ENCODE assay signal across 25 cellular contexts in the genomic region with DNA sequence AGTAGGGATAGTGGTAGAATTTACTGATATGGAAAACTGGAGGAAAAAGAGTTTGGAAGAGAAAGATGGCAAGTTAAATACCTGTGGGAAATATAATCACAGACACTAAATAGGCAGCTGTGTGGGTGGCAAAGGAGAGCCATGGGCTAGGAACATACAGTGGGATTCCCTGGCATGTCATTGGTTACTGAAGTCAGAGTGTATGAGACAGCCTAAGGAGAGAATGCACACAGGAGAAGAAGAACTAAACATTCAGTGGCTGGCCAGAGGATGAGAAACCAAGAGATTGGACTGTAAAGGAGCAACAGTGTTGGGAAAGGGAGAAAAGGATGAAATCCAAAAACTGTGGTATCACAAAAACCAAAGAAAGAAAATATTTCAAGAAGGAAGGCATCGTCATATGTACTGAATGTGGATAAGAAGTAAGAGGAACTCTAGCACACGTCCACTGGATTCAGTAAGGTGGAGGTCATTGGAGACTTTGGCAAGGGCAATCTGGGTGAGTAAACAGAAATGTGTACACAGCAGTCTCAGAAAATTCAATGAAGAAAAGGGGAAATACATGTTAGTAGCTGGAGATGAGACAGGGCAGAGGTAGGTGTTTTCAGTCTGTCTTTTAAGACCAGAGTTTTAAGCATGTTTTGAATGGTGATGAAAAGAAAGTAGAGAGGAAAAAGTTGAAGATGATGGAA.
DNase-seq lines count a peak whose midpoint lies in the region; ATAC-seq and TF ChIP-seq lines count a peak whose summit lies in the region.
"Had no signal": no experiment of that assay in that cellular context is flagged by ENCODE, and none has a peak within 500 bp of the region (broad histone marks: within the 10 kb centered on the region; RNA-seq: fewer than 3 reads in every experiment).

No MANE protein-coding gene starts in this region.

- H3K4me1 Mint-ChIP-seq in activated CD4-positive, alpha-beta T cell treated with anti-CD3 and anti-CD28 coated beads, Interleukin-2, amount 10 ng/mL, durations not matched to agents 24 days and 14 days: no peaks in the 10 kb centered on the region
- H3K4me1 Mint-ChIP-seq: stimulated activated naive B cell treated with anti-CD40 and anti-IgM and Interleukin-4, amounts not matched to agents 10 μg/mL and 1 μg/mL and 100 μg/mL, for 72 hours had no signal

- intact Hi-C loops in Right ventricle myocardium superior (cut with DNase I): no loop called here
- intact Hi-C loops in Panc1 (cut with micrococcal nuclease; ENCODE audit: unreplicated experiment): no loop called here
- intact Hi-C loops in left lung (cut with DNase I): no loop called here
- intact Hi-C loops in upper lobe of right lung (cut with DNase I): no loop called here
- intact Hi-C loops in activated CD4-positive, alpha-beta T cell treated with anti-CD3 and anti-CD28 coated beads, Interleukin-2, amount 10 ng/mL, durations not matched to agents 24 days and 14 days (cut with micrococcal nuclease): no loop called here

- no peak overlapping the region for H3K27ac ChIP-seq in right atrium auricular region
- peak overlapping the region; percentile 45 for H3K27ac ChIP-seq in Panc1 (ENCODE audit: low read length)
- H3K27ac ChIP-seq in left lung: no peak overlapping the region
- H3K27ac ChIP-seq in upper lobe of right lung: no peak overlapping the region
- H3K27ac ChIP-seq: cardiac muscle cell, suprapubic skin, uterus had no signal

- no peaks in the 10 kb centered on the region for H3K36me3 Mint-ChIP-seq in activated CD4-positive, alpha-beta T cell treated with anti-CD3 and anti-CD28 coated beads, Interleukin-2, amount 10 ng/mL, durations not matched to agents 24 days and 14 days (ENCODE audit: low read depth)
- H3K36me3 Mint-ChIP-seq: IgD-negative memory B cell; memory B cell; stimulated activated naive B cell treated with anti-CD40 and anti-IgM and Interleukin-4, amounts not matched to agents 10 μg/mL and 1 μg/mL and 100 μg/mL, for 72 hours had no signal

- no peak overlapping the region for H3K27ac Mint-ChIP-seq in activated CD4-positive, alpha-beta T cell treated with anti-CD3 and anti-CD28 coated beads, Interleukin-2, amount 10 ng/mL, durations not matched to agents 24 days and 14 days
- H3K27ac Mint-ChIP-seq: memory B cell; stimulated activated naive B cell treated with anti-CD40 and anti-IgM and Interleukin-4, amounts not matched to agents 10 μg/mL and 1 μg/mL and 100 μg/mL, for 72 hours had no signal

- H3K27me3 Mint-ChIP-seq in activated CD4-positive, alpha-beta T cell treated with anti-CD3 and anti-CD28 coated beads, Interleukin-2, amount 10 ng/mL, durations not matched to agents 24 days and 14 days: peaks cover 9% of the 10 kb centered on the region
- H3K27me3 Mint-ChIP-seq: IgD-negative memory B cell had no signal

- H3K4me3 Mint-ChIP-seq in activated CD4-positive, alpha-beta T cell treated with anti-CD3 and anti-CD28 coated beads, Interleukin-2, amount 10 ng/mL, durations not matched to agents 24 days and 14 days: no peak overlapping the region
- H3K4me3 Mint-ChIP-seq: IgD-negative memory B cell; memory B cell; stimulated activated naive B cell treated with anti-CD40 and anti-IgM and Interleukin-4, amounts not matched to agents 10 μg/mL and 1 μg/mL and 100 μg/mL, for 72 hours had no signal

- no peaks in the 10 kb centered on the region for H3K36me3 ChIP-seq in right atrium auricular region
- H3K36me3 ChIP-seq in Panc1 (ENCODE audit: control insufficient read depth, insufficient read depth, low read length): no peaks in the 10 kb centered on the region
- H3K36me3 ChIP-seq in left lung: no peaks in the 10 kb centered on the region
- no peaks in the 10 kb centered on the region for H3K36me3 ChIP-seq in upper lobe of right lung
- H3K36me3 ChIP-seq: cardiac muscle cell, suprapubic skin, uterus had no signal

- no peak for TF ChIP-seq CTCF in right atrium auricular region (IDR thresholded peaks at IDR 0.05)
- TF ChIP-seq CTCF in Panc1 (IDR thresholded peaks at IDR 0.05): no peak
- no peak for TF ChIP-seq CTCF in left lung (IDR thresholded peaks at IDR 0.05)
- TF ChIP-seq CTCF in upper lobe of right lung (IDR thresholded peaks at IDR 0.05): no peak

- BruUV-seq in Panc1 (replicated peaks; lab: Mats Ljungman, UMichigan): no TSS peak

- in situ Hi-C loops in Panc1 (cut with HindIII; ENCODE audit: low pct_unique_long_range_greater_than_20kb, low sequenced_read_pairs): no loop called here

- H3K9me3 ChIP-seq in right atrium auricular region (no peaks in the 10 kb centered on the region), Panc1 (ENCODE audit: control insufficient read depth, insufficient read depth, low read depth, low read length) (peaks cover 7% of the 10 kb centered on the region; the same call in 1 of the 2 replicates), left lung (peaks cover 0 to 6% of the 10 kb centered on the region in 2 donors), upper lobe of right lung (no peaks in the 10 kb centered on the region)
- H3K9me3 ChIP-seq: suprapubic skin, uterus had no signal

- H3K4me1 ChIP-seq in right atrium auricular region (no peaks in the 10 kb centered on the region), Panc1 (ENCODE audit: control insufficient read depth, insufficient read depth, low read length) (peaks cover 8% of the 10 kb centered on the region; the same call in 1 of the 2 replicates), left lung (no peaks in the 10 kb centered on the region), upper lobe of right lung (no peaks in the 10 kb centered on the region)
- H3K4me1 ChIP-seq: suprapubic skin, uterus had no signal

- no peaks in the 10 kb centered on the region for H3K9me3 Mint-ChIP-seq in activated CD4-positive, alpha-beta T cell treated with anti-CD3 and anti-CD28 coated beads, Interleukin-2, amount 10 ng/mL, durations not matched to agents 24 days and 14 days
- H3K9me3 Mint-ChIP-seq: memory B cell; stimulated activated naive B cell treated with anti-CD40 and anti-IgM and Interleukin-4, amounts not matched to agents 10 μg/mL and 1 μg/mL and 100 μg/mL, for 72 hours had no signal

- no peaks in the 10 kb centered on the region for H3K27me3 ChIP-seq in right atrium auricular region
- H3K27me3 ChIP-seq in Panc1 (ENCODE audit: control insufficient read depth, insufficient read depth, low read length): no peaks in the 10 kb centered on the region
- H3K27me3 ChIP-seq in left lung: no peaks in the 10 kb centered on the region
- H3K27me3 ChIP-seq in upper lobe of right lung: no peaks in the 10 kb centered on the region
- H3K27me3 ChIP-seq: cardiac muscle cell, suprapubic skin, uterus had no signal

- peak; percentile 43 for ATAC-seq in Right ventricle myocardium superior (ENCODE audit: poor library complexity)
- ATAC-seq in Panc1: peak; percentile 51; the same call in 1 of the 2 replicates
- peak; percentile 85 for ATAC-seq in left lung
- ATAC-seq in upper lobe of right lung: peak; percentile 75
- no peak for ATAC-seq in GM18861 (IDR thresholded peaks at IDR 0.05; ENCODE audit: unreplicated experiment)
- ATAC-seq: GM12878; HCT116; stimulated activated naive B cell treated with anti-CD40 and anti-IgM and Interleukin-4, amounts not matched to agents 10 μg/mL and 1 μg/mL and 100 μg/mL, for 72 hours had no signal

- POLR2A ChIA-PET in Panc1 (lab: Charles Lee): no interaction called here

- CTCF ChIA-PET in Panc1 (lab: Charles Lee): no interaction called here

- no peak overlapping the region for H3K4me3 ChIP-seq in right atrium auricular region
- H3K4me3 ChIP-seq in Panc1 (ENCODE audit: low read depth in 2 of 2, low read length in 2 of 2): no peak overlapping the region
- no peak overlapping the region for H3K4me3 ChIP-seq in left lung
- no peak overlapping the region for H3K4me3 ChIP-seq in upper lobe of right lung
- H3K4me3 ChIP-seq: cardiac muscle cell, GM12878, suprapubic skin, uterus had no signal

- no peak for DNase-seq in Right ventricle myocardium superior
- no peak for DNase-seq in right atrium auricular region (ENCODE audit: low spot score)
- no peak for DNase-seq in Panc1 (ENCODE audit: low read depth, low spot score)
- no peak for DNase-seq in left lung
- DNase-seq in upper lobe of right lung: no peak
- no peak for DNase-seq in amniotic stem cell (lab: John Stamatoyannopoulos, UW)
- DNase-seq in activated CD4-positive, alpha-beta T cell treated with anti-CD3 and anti-CD28 coated beads, Interleukin-2, amount 10 ng/mL, durations not matched to agents 24 days and 14 days: no peak
- DNase-seq: activated CD4-positive, alpha-beta T cell treated with anti-CD3 and anti-CD28 coated beads, Interleukin-2, amount 50 U/mL, for 48 hours; activated CD4-positive, CD25-positive, alpha-beta regulatory T cell; activated CD8-positive, alpha-beta memory T cell treated with anti-CD3 and anti-CD28 coated beads, Interleukin-2, amount 50 U/mL, for 4 hours; activated naive CD4-positive, alpha-beta T cell treated with anti-CD3 and anti-CD28 coated beads, Interleukin-2, amount 50 U/mL, for 16 hours; C1 segment of cervical spinal cord; NCI-H1694; NCI-H2171; retina; stimulated activated CD4-positive, alpha-beta T cell treated with anti-CD3 and anti-CD28 coated beads, Interleukin-4, amount 100 ng/mL, for 1 hour; stimulated activated naive B cell treated with anti-CD40 and anti-IgM and Interleukin-4, amounts not matched to agents 10 μg/mL and 1 μg/mL and 100 μg/mL, for 72 hours; uterus had no signal
